In genomic region chr7:55437375-55437774, GRCh38 we compare ENCODE assay signal across 23 cellular contexts.
"Had no signal": no experiment of that assay in that cellular context is flagged by ENCODE, and none has a peak within 500 bp of the region (broad histone marks: within the 10 kb centered on the region; RNA-seq: fewer than 3 reads in every experiment).

No MANE protein-coding gene starts in this region.

- H3K9me3 Mint-ChIP-seq: activated naive CD4-positive, alpha-beta T cell treated with anti-CD3 and anti-CD28 coated beads, Interleukin-2, amount 10 ng/mL, durations not matched to agents 7 days and 5 days; activated naive CD8-positive, alpha-beta T cell treated with anti-CD3 and anti-CD28 coated beads, Interleukin-2, amount 10 ng/mL, durations not matched to agents 7 days and 5 days; activated T-cell treated with anti-CD3 and anti-CD28 coated beads, Interleukin-2, amount 50 U/mL, for 4 hours had no signal

- H3K9me3 ChIP-seq: adrenal gland, MG63 had no signal

- H3K4me3 ChIP-seq: adrenal gland, MG63 had no signal

- H3K27me3 Mint-ChIP-seq: activated naive CD4-positive, alpha-beta T cell treated with anti-CD3 and anti-CD28 coated beads, Interleukin-2, amount 10 ng/mL, durations not matched to agents 7 days and 5 days; activated naive CD8-positive, alpha-beta T cell treated with anti-CD3 and anti-CD28 coated beads, Interleukin-2, amount 10 ng/mL, durations not matched to agents 7 days and 5 days had no signal

- ATAC-seq: activated T-cell treated with anti-CD3 and anti-CD28 coated beads, Interleukin-2, amount 50 U/mL, for 4 hours; PC-3 had no signal

- H3K36me3 ChIP-seq: adrenal gland, MG63 had no signal

- H3K4me3 Mint-ChIP-seq: activated naive CD4-positive, alpha-beta T cell treated with anti-CD3 and anti-CD28 coated beads, Interleukin-2, amount 10 ng/mL, durations not matched to agents 7 days and 5 days; activated naive CD8-positive, alpha-beta T cell treated with anti-CD3 and anti-CD28 coated beads, Interleukin-2, amount 10 ng/mL, durations not matched to agents 7 days and 5 days; activated T-cell treated with anti-CD3 and anti-CD28 coated beads, Interleukin-2, amount 50 U/mL, for 4 hours had no signal

- H3K27ac Mint-ChIP-seq: activated naive CD4-positive, alpha-beta T cell treated with anti-CD3 and anti-CD28 coated beads, Interleukin-2, amount 10 ng/mL, durations not matched to agents 7 days and 5 days; activated naive CD8-positive, alpha-beta T cell treated with anti-CD3 and anti-CD28 coated beads, Interleukin-2, amount 10 ng/mL, durations not matched to agents 7 days and 5 days had no signal

- DNase-seq: activated CD4-positive, alpha-beta T cell treated with anti-CD3 and anti-CD28 coated beads, Interleukin-2, amount 50 U/mL, for 48 hours; activated CD4-positive, CD25-positive, alpha-beta regulatory T cell; activated CD8-positive, alpha-beta memory T cell treated with anti-CD3 and anti-CD28 coated beads for 24 hours; activated effector memory CD4-positive, alpha-beta T cell treated with anti-CD3 and anti-CD28 coated beads, Interleukin-2, amount 50 U/mL, for 16 hours; activated naive CD4-positive, alpha-beta T cell treated with anti-CD3 and anti-CD28 coated beads, Interleukin-2, amount 10 ng/mL, durations not matched to agents 7 days and 5 days; activated naive CD8-positive, alpha-beta T cell treated with anti-CD3 and anti-CD28 coated beads, Interleukin-2, amount 10 ng/mL, durations not matched to agents 7 days and 5 days; activated T-cell treated with anti-CD3 and anti-CD28 coated beads, Interleukin-2, amount 50 U/mL, for 4 hours; adrenal gland; anterior cingulate cortex; cerebellar nuclear complex; MG63; MV-4-11; NCI-H1092 treated with DMSO at 0.1 percent for 48 hours; NCI-H1417 treated with DMSO at 0.1 percent for 48 hours; NCI-H1694; NCI-H2029; NCI-H345; NCI-H510A; NCI-H526 treated with DMSO at 0.1 percent for 48 hours; PC-3; SHP77; T-helper 2 cell; T1000 had no signal

- H3K36me3 Mint-ChIP-seq: activated naive CD8-positive, alpha-beta T cell treated with anti-CD3 and anti-CD28 coated beads, Interleukin-2, amount 10 ng/mL, durations not matched to agents 7 days and 5 days had no signal

- H3K27me3 ChIP-seq: adrenal gland, MG63 had no signal

- H3K4me1 ChIP-seq: adrenal gland had no signal

- H3K27ac ChIP-seq: adrenal gland had no signal
